ENCODE assay signal across 29 cellular contexts in the genomic region with DNA sequence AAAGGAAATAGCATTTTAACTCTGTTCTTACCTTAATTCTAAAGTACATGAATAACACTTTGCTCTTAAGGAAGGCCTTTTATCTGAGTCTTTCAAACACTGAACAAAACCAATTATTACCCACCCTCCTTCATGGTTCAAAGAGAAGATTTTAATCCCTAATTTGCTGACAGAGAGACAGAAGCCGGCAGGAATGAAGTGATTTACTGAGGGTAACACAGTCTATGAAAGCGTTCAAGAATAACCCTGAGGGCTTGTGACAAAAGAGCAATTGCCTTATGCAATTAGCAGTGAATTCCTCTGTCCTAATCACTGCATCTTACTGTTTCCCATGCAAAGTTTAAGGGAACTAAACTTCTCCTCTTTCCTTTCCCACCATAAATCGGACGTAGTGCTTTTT.
"Had no signal": no experiment of that assay in that cellular context is flagged by ENCODE, and none has a peak within 500 bp of the region (broad histone marks: within the 10 kb centered on the region; RNA-seq: fewer than 3 reads in every experiment).

No MANE protein-coding gene starts in this region.

- H3K79me2 ChIP-seq: parathyroid adenoma had no signal

- H3K9me3 Mint-ChIP-seq: activated CD4-positive, alpha-beta memory T cell treated with anti-CD3 and anti-CD28 coated beads for 36 hours; activated naive CD4-positive, alpha-beta T cell treated with anti-CD3 and anti-CD28 coated beads for 36 hours; activated naive CD8-positive, alpha-beta T cell treated with anti-CD3 and anti-CD28 coated beads for 36 hours; activated T-helper 1 cell treated with anti-CD3 and anti-CD28 coated beads, Interleukin-12 subunit alpha, Interleukin-12 subunit beta, Interleukin-2, Interleukin-4 antibody, amounts not matched to agents 30 ng/mL and 10 ng/mL and 1 ng/mL, durations not matched to agents 14 hours and 24 hours and 36 hours; brain; endodermal cell had no signal

- DNase-seq: activated CD4-positive, alpha-beta memory T cell treated with anti-CD3 and anti-CD28 coated beads for 36 hours; activated CD4-positive, alpha-beta T cell treated with anti-CD3 and anti-CD28 coated beads for 48 hours; activated CD8-positive, alpha-beta memory T cell treated with anti-CD3 and anti-CD28 coated beads, Interleukin-2, amount 50 U/mL, for 4 hours; activated effector memory CD4-positive, alpha-beta T cell treated with anti-CD3 and anti-CD28 coated beads, Interleukin-2, amount 50 U/mL, for 16 hours; activated naive CD4-positive, alpha-beta T cell treated with anti-CD3 and anti-CD28 coated beads for 36 hours; activated naive CD8-positive, alpha-beta T cell treated with anti-CD3 and anti-CD28 coated beads for 36 hours; activated T-cell treated with anti-CD3 and anti-CD28 coated beads, Interleukin-2, amount 50 U/mL, for 1 hour; adrenal gland; aorta; cortex of kidney; endodermal cell; left ventricle myocardium inferior; naive thymus-derived CD4-positive, alpha-beta T cell; occipital lobe; psoas muscle; right cardiac atrium; spleen; stimulated activated naive CD4-positive, alpha-beta T cell; SW 1271; T-helper 9 cell had no signal

- H3K36me3 ChIP-seq: adrenal gland, cardiac muscle cell, esophagus muscularis mucosa, left ventricle myocardium inferior, spleen, tibial nerve had no signal

- H3K27me3 ChIP-seq: adrenal gland, cardiac muscle cell, esophagus muscularis mucosa, spleen, tibial nerve had no signal

- H3K4me1 Mint-ChIP-seq: activated naive CD8-positive, alpha-beta T cell treated with anti-CD3 and anti-CD28 coated beads for 36 hours; endodermal cell had no signal

- H3K4me3 Mint-ChIP-seq: activated CD4-positive, alpha-beta memory T cell treated with anti-CD3 and anti-CD28 coated beads for 36 hours; activated naive CD4-positive, alpha-beta T cell treated with anti-CD3 and anti-CD28 coated beads for 36 hours; activated naive CD8-positive, alpha-beta T cell treated with anti-CD3 and anti-CD28 coated beads for 36 hours; activated T-helper 1 cell treated with anti-CD3 and anti-CD28 coated beads, Interleukin-12 subunit alpha, Interleukin-12 subunit beta, Interleukin-2, Interleukin-4 antibody, amounts not matched to agents 30 ng/mL and 10 ng/mL and 1 ng/mL, durations not matched to agents 14 hours and 24 hours and 36 hours; brain; endodermal cell; naive thymus-derived CD4-positive, alpha-beta T cell; T-helper 1 cell treated with Interleukin-12 subunit alpha and Interleukin-12 subunit beta and Interleukin-4 antibody, amounts not matched to agents 30 μg/mL and 1 μg/mL, for 36 hours had no signal

- H3K27ac Mint-ChIP-seq: activated CD4-positive, alpha-beta memory T cell treated with anti-CD3 and anti-CD28 coated beads for 36 hours; activated naive CD4-positive, alpha-beta T cell treated with anti-CD3 and anti-CD28 coated beads for 36 hours; activated naive CD8-positive, alpha-beta T cell treated with anti-CD3 and anti-CD28 coated beads for 36 hours; activated T-helper 1 cell treated with anti-CD3 and anti-CD28 coated beads, Interleukin-12 subunit alpha, Interleukin-12 subunit beta, Interleukin-2, Interleukin-4 antibody, amounts not matched to agents 30 ng/mL and 10 ng/mL and 1 ng/mL, durations not matched to agents 14 hours and 24 hours and 36 hours; brain; endodermal cell; naive thymus-derived CD4-positive, alpha-beta T cell; T-helper 1 cell treated with Interleukin-12 subunit alpha and Interleukin-12 subunit beta and Interleukin-4 antibody, amounts not matched to agents 30 μg/mL and 1 μg/mL, for 36 hours had no signal

- H3K9ac ChIP-seq: parathyroid adenoma had no signal

- H3K27ac ChIP-seq: adrenal gland, cardiac muscle cell, esophagus muscularis mucosa, left ventricle myocardium inferior, parathyroid adenoma, psoas muscle, spleen, tibial nerve, VCaP had no signal

- H3K36me3 Mint-ChIP-seq: activated CD4-positive, alpha-beta memory T cell treated with anti-CD3 and anti-CD28 coated beads for 36 hours; activated naive CD8-positive, alpha-beta T cell treated with anti-CD3 and anti-CD28 coated beads for 36 hours; brain; naive thymus-derived CD4-positive, alpha-beta T cell had no signal

- H3K4me3 ChIP-seq: adrenal gland, cardiac muscle cell, esophagus muscularis mucosa, left ventricle myocardium inferior, lung, psoas muscle, spleen, tibial nerve had no signal

- H3K27me3 Mint-ChIP-seq: activated CD4-positive, alpha-beta memory T cell treated with anti-CD3 and anti-CD28 coated beads for 36 hours; activated naive CD8-positive, alpha-beta T cell treated with anti-CD3 and anti-CD28 coated beads for 36 hours had no signal

- H3K9me3 ChIP-seq: adrenal gland, esophagus muscularis mucosa, left ventricle myocardium inferior, psoas muscle, spleen, tibial nerve had no signal

- H3K4me1 ChIP-seq: adrenal gland, left ventricle myocardium inferior, parathyroid adenoma, psoas muscle, spleen, tibial nerve had no signal

- ATAC-seq: naive thymus-derived CD4-positive, alpha-beta T cell; psoas muscle; right cardiac atrium had no signal
